16 cellular contexts compared by ENCODE assay signal in genomic region chr17:77901476-77901875, GRCh38. TPM values are rescaled to one million over a fixed set of nuclear protein-coding genes. Genes with fewer than 3 reads are reported as not detected.
DNase-seq lines count a peak whose midpoint lies in the region; ATAC-seq, FAIRE-seq and TF ChIP-seq lines count a peak whose summit lies in the region.
"Had no signal": no experiment of that assay in that cellular context is flagged by ENCODE, and none has a peak within 500 bp of the region (broad histone marks: within the 10 kb centered on the region; RNA-seq: fewer than 3 reads in every experiment).

No MANE protein-coding gene starts in this region.

- no peaks in the 10 kb centered on the region for H3K79me1 ChIP-seq in H1 (ENCODE audit: low read depth, low read length)

- H4K20me1 ChIP-seq in H1 (replicated peaks in 1 of 2; ENCODE audit: control insufficient read depth in 1 of 2, insufficient read depth in 2 of 2, low read length in 2 of 2) (no peaks in the 10 kb centered on the region), HepG2 (ENCODE audit: insufficient read depth, low read length) (no peaks in the 10 kb centered on the region)

- H3K27ac Mint-ChIP-seq in naive thymus-derived CD4-positive, alpha-beta T cell, result peak overlapping the region in 1 of 9 donors; percentile 49

- no peak overlapping the region for H2AFZ ChIP-seq in H1 (ENCODE audit: low read length)
- no peak overlapping the region for H2AFZ ChIP-seq in HepG2 (ENCODE audit: low read length)
- H2AFZ ChIP-seq: GM23248 had no signal

- H3K14ac ChIP-seq in H1 (ENCODE audit: insufficient read length), result no peak overlapping the region

- H3K56ac ChIP-seq in H1 (replicated peaks; ENCODE audit: insufficient read length, low read depth, low read length), result no peak overlapping the region

- H3K9ac ChIP-seq in H1 (replicated peaks in 1 of 4; ENCODE audit: extremely low read depth in 1 of 4, low read depth in 3 of 4, low read length in 3 of 4) (no peak overlapping the region), HepG2 (ENCODE audit: insufficient read depth, low read depth, low read length) (no peak overlapping the region)
- H3K9ac ChIP-seq: GM23248 had no signal

- H3K4ac ChIP-seq in H1 (replicated peaks; ENCODE audit: insufficient read length, low read depth, low read length), result no peak overlapping the region

- no peak overlapping the region for H3K18ac ChIP-seq in H1 (ENCODE audit: extremely low read depth, low read length)

- no peak overlapping the region for H2BK20ac ChIP-seq in H1 (ENCODE audit: low read length)

- no TSS peak for BruUV-seq in HepG2 (replicated peaks; lab: Mats Ljungman, UMichigan)

- no peak overlapping the region for H2AK5ac ChIP-seq in H1 (ENCODE audit: low read depth, low read length)

- no peaks in the 10 kb centered on the region for H3K79me2 ChIP-seq in H1 (ENCODE audit: control insufficient read depth in 1 of 2, insufficient read depth in 2 of 2, low read length in 2 of 2)
- no peaks in the 10 kb centered on the region for H3K79me2 ChIP-seq in HepG2 (ENCODE audit: insufficient read depth, low read length)

- in situ Hi-C loops in HepG2 (cut with HindIII; ENCODE audit: extremely low pct_ligation_motif_present, low pct_unique_long_range_greater_than_20kb), result no loop called here

- H3K23me2 ChIP-seq in H1 (ENCODE audit: low read depth, low read length), result no peaks in the 10 kb centered on the region

- H3K27ac ChIP-seq in H1 (ENCODE audit: low read depth, low read length) (no peak overlapping the region), sigmoid colon (no peak overlapping the region), HepG2 (ENCODE audit: extremely low read length, insufficient read depth, low read length) (no peak overlapping the region)
- H3K27ac ChIP-seq in naive thymus-derived CD4-positive, alpha-beta T cell (ENCODE audit: low read depth, low read length), result no peak overlapping the region
- H3K27ac ChIP-seq: GM23248 had no signal

- peaks cover 0 to 33% (median 0%) of the 10 kb centered on the region in 5 donors for H3K27me3 Mint-ChIP-seq in naive thymus-derived CD4-positive, alpha-beta T cell
- H3K27me3 Mint-ChIP-seq: CD4-positive, alpha-beta memory T cell had no signal

- peak overlapping the region; percentile 68; the same call in 1 of the 2 replicates for H2BK12ac ChIP-seq in H1 (ENCODE audit: low read depth, low read length)

- H3K4me3 ChIP-seq in H1 (ENCODE audit: extremely low read depth in 1 of 4, insufficient read depth in 2 of 4, low read depth in 3 of 4, low read length in 4 of 4) (no peak overlapping the region), sigmoid colon (no peak overlapping the region), HepG2 (replicated peaks in 1 of 3; ENCODE audit: insufficient read depth in 1 of 3, low read depth in 2 of 3, low read length in 3 of 3) (no peak overlapping the region)
- H3K4me3 ChIP-seq in naive thymus-derived CD4-positive, alpha-beta T cell (ENCODE audit: low read length), result no peak overlapping the region
- H3K4me3 ChIP-seq: GM23248 had no signal

- no peaks in the 10 kb centered on the region for H3K36me3 Mint-ChIP-seq in naive thymus-derived CD4-positive, alpha-beta T cell
- H3K36me3 Mint-ChIP-seq: CD4-positive, alpha-beta memory T cell had no signal

- no peak for ATAC-seq in HG03280 (IDR thresholded peaks at IDR 0.05; ENCODE audit: unreplicated experiment)
- ATAC-seq in naive thymus-derived CD4-positive, alpha-beta T cell, result no peak
- ATAC-seq in HepG2, result no peak

- TF ChIP-seq EP300 in H1 (IDR thresholded peaks at IDR 0.05; ENCODE audit: borderline replicate concordance in 1 of 2, low read depth in 2 of 2, low read length in 2 of 2) (no peak), sigmoid colon (IDR thresholded peaks at IDR 0.05) (no peak), HepG2 (IDR thresholded peaks at IDR 0.05; ENCODE audit: low read depth in 2 of 2, low read length in 2 of 2) (no peak), HepG2 (CRISPR knock-in tag; IDR thresholded peaks at IDR 0.05; ENCODE audit: borderline replicate concordance) (no peak)

- no peak for FAIRE-seq in H1 (lab: Jason Lieb, UNC)
- no peak for FAIRE-seq in HepG2 (lab: Jason Lieb, UNC)
- FAIRE-seq: A204.1, GM12891 had no signal

- H3K4me3 Mint-ChIP-seq in naive thymus-derived CD4-positive, alpha-beta T cell, result no peak overlapping the region
- H3K4me3 Mint-ChIP-seq: B cell had no signal

- H4K91ac ChIP-seq in H1 (replicated peaks; ENCODE audit: insufficient read length, low read length), result no peak overlapping the region

- H2BK120ac ChIP-seq in H1 (replicated peaks; ENCODE audit: low read depth, low read length), result no peak overlapping the region

- peaks cover 2 to 17% (median 12%) of the 10 kb centered on the region in 7 donors for H3K4me1 Mint-ChIP-seq in naive thymus-derived CD4-positive, alpha-beta T cell

- H3K4me1 ChIP-seq in H1 (replicated peaks in 1 of 4; ENCODE audit: control insufficient read depth in 3 of 4, insufficient read depth in 4 of 4, low read length in 3 of 4) (peaks cover 0 to 2% (median 0%) of the 10 kb centered on the region in 4 experiments; a peak in 1 of 7 replicates), sigmoid colon (no peaks in the 10 kb centered on the region), HepG2 (ENCODE audit: insufficient read depth, low read length) (no peaks in the 10 kb centered on the region)
- H3K4me1 ChIP-seq in naive thymus-derived CD4-positive, alpha-beta T cell (ENCODE audit: control insufficient read depth in 2 of 2, insufficient read depth in 2 of 2, low read length in 2 of 2), result no peaks in the 10 kb centered on the region

- no peak overlapping the region for H3K23ac ChIP-seq in H1 (ENCODE audit: insufficient read length)

- no peak for TF ChIP-seq POLR2A in H1 (IDR thresholded peaks at IDR 0.05; ENCODE audit: control extremely low read depth in 1 of 2, low read depth in 2 of 2, low read length in 2 of 2)
- TF ChIP-seq POLR2A in sigmoid colon (IDR thresholded peaks at IDR 0.05), result no peak
- no peak for TF ChIP-seq POLR2A in HepG2 (IDR thresholded peaks at IDR 0.05; ENCODE audit: insufficient read depth in 1 of 2, low read depth in 2 of 2, low read length in 2 of 2)

- peak overlapping the region; percentile 61; the same call in 1 of the 2 replicates for H2BK15ac ChIP-seq in H1 (ENCODE audit: low read length)

- no peaks in the 10 kb centered on the region for H3K27me3 ChIP-seq in H1 (replicated peaks in 1 of 4; ENCODE audit: control insufficient read depth in 3 of 4, extremely low read depth in 1 of 4, insufficient read depth in 3 of 4, low read length in 3 of 4)
- no peaks in the 10 kb centered on the region for H3K27me3 ChIP-seq in sigmoid colon
- H3K27me3 ChIP-seq in naive thymus-derived CD4-positive, alpha-beta T cell (ENCODE audit: control insufficient read depth in 2 of 2, insufficient read depth in 2 of 2, low read length in 2 of 2), result no peaks in the 10 kb centered on the region
- H3K27me3 ChIP-seq in HepG2 (ENCODE audit: control insufficient read depth in 1 of 2, insufficient read depth in 2 of 2, low read length in 2 of 2), result peaks cover 7 to 77% of the 10 kb centered on the region in 2 experiments

- no peaks in the 10 kb centered on the region for H3K9me3 Mint-ChIP-seq in naive thymus-derived CD4-positive, alpha-beta T cell
- H3K9me3 Mint-ChIP-seq: CD4-positive, alpha-beta memory T cell had no signal

- DNase-seq in CD1c-positive myeloid dendritic cell (ENCODE audit: extremely low spot score) (peak; percentile 34), DMS 273 treated with DMSO at 0.1 percent for 48 hours (lab: John Stamatoyannopoulos, UW) (peak; percentile 5), H1 (ENCODE audit: low read depth in 1 of 2, low spot score in 2 of 2) (no peak), sigmoid colon (peak; percentile 47), iPS-NIHi11 (ENCODE audit: low spot score) (no peak), HepG2 (ENCODE audit: low spot score) (no peak)
- DNase-seq in naive thymus-derived CD4-positive, alpha-beta T cell, result no peak
- DNase-seq: C1 segment of cervical spinal cord; CD4-positive, alpha-beta memory T cell; DMS53; GM23248; H7 had no signal

- no peak overlapping the region for H3K4me2 ChIP-seq in H1 (ENCODE audit: insufficient read depth in 1 of 2, low read depth in 2 of 2, low read length in 2 of 2)
- H3K4me2 ChIP-seq in HepG2 (ENCODE audit: low read depth, low read length), result no peak overlapping the region

- no peak overlapping the region for H4K8ac ChIP-seq in H1 (ENCODE audit: extremely low read depth, insufficient read depth, low read length)

- no peak for TF ChIP-seq CTCF in H1 (IDR thresholded peaks at IDR 0.05; ENCODE audit: control extremely low read depth in 1 of 3, insufficient read depth in 1 of 3, low read depth in 1 of 3, low read length in 3 of 3)
- TF ChIP-seq CTCF in sigmoid colon (IDR thresholded peaks at IDR 0.05), result no peak
- TF ChIP-seq CTCF in HepG2 (CRISPR knock-in tag; IDR thresholded peaks at IDR 0.05), result no peak

- no peak overlapping the region for H4K5ac ChIP-seq in H1 (ENCODE audit: insufficient read length, low read depth, low read length)

- CTCF ChIA-PET in H1 (lab: Charles Lee; ENCODE audit: partially characterized antibody), result interaction anchor here (0.6 to 3.0 kb wide), 3 partner anchors 9 to 97 kb away, joined by 3 to 13 read pairs (median 3); no protein-coding TSS in a partner anchor
- CTCF ChIA-PET in naive thymus-derived CD4-positive, alpha-beta T cell (lab: Charles Lee), result interaction anchor here (0.6 to 1.1 kb wide), 2 partner anchors 359 to 738 kb away, joined by 3 read pairs; no protein-coding TSS in a partner anchor
- CTCF ChIA-PET in HepG2 (lab: Yijun Ruan, JAX; ENCODE audit: low intra/inter-chr PET ratio, low total read pairs), result no interaction called here

- POLR2A ChIA-PET in H1 (lab: Charles Lee; ENCODE audit: partially characterized antibody), result no interaction called here
- POLR2A ChIA-PET in naive thymus-derived CD4-positive, alpha-beta T cell (lab: Charles Lee), result interaction anchor here (1.2 kb wide), 1 partner anchor 10 kb away, joined by 4 read pairs; no protein-coding TSS in a partner anchor
- POLR2A ChIA-PET in HepG2 (lab: Yijun Ruan, JAX), result no interaction called here

- 76% methylated on average over 2 of the region's 2 CpGs; no CpG with 5 or more reads in 1 of the 2 experiments for WGBS in H1 (ENCODE audit: extremely low coverage in 1 of 2, insufficient coverage in 1 of 2, insufficient read length in 1 of 2, insufficient replicate concordance in 2 of 2, low coverage in 1 of 2, low lambda C conversion rate in 2 of 2, missing lambda C conversion rate in 1 of 2), 2 experiments
- WGBS in sigmoid colon, 2 donors, result 84 to 89% methylated on average over 2 of the region's 2 CpGs
- WGBS in HepG2 (ENCODE audit: low lambda C conversion rate), result 6% methylated on average over 2 of the region's 2 CpGs

- H3K36me3 ChIP-seq in H1 (ENCODE audit: control insufficient read depth in 2 of 4, insufficient read depth in 4 of 4, low read length in 3 of 4) (no peaks in the 10 kb centered on the region), sigmoid colon (no peaks in the 10 kb centered on the region), HepG2 (replicated peaks in 1 of 2; ENCODE audit: control insufficient read depth in 1 of 2, insufficient read depth in 2 of 2, low read length in 2 of 2) (no peaks in the 10 kb centered on the region)
- no peaks in the 10 kb centered on the region for H3K36me3 ChIP-seq in naive thymus-derived CD4-positive, alpha-beta T cell (ENCODE audit: control insufficient read depth in 2 of 3, insufficient read depth in 3 of 3, low read length in 3 of 3)

- no peak for TF ChIP-seq RAD21 in H1 (IDR thresholded peaks at IDR 0.05 in 1 of 2, conservative IDR thresholded peaks at IDR 0.05 in 1 of 2; ENCODE audit: low read depth in 2 of 2, low read length in 2 of 2)
- no peak for TF ChIP-seq RAD21 in HepG2 (CRISPR knock-in tag; IDR thresholded peaks at IDR 0.05)

- intact Hi-C loops in sigmoid colon (cut with DNase I), result no loop called here
- intact Hi-C loops in naive thymus-derived CD4-positive, alpha-beta T cell (cut with micrococcal nuclease), result no loop called here
- intact Hi-C loops in HepG2 (cut with micrococcal nuclease; ENCODE audit: unreplicated experiment), result no loop called here

- H2BK5ac ChIP-seq in H1 (ENCODE audit: low read depth, low read length), result no peak overlapping the region

- H3K9me3 ChIP-seq in H1 (ENCODE audit: insufficient read depth in 2 of 2, low read depth in 1 of 2, low read length in 1 of 2) (no peaks in the 10 kb centered on the region), sigmoid colon (no peaks in the 10 kb centered on the region), HepG2 (ENCODE audit: low read length) (no peaks in the 10 kb centered on the region)
- no peaks in the 10 kb centered on the region for H3K9me3 ChIP-seq in naive thymus-derived CD4-positive, alpha-beta T cell (ENCODE audit: control insufficient read depth in 2 of 3, low read length in 3 of 3)

RNA-seq across cellular contexts. Expression of gene TNRC6C, which starts 57.0 kb away (rescaled TPM):
- total RNA-seq in H1 (2021; fragmentation: NEBNext Ultra II Directional; extraction: Animal tissue kit (Norgen Biotek cat#: 25700)), result 28.9 and 30.5 TPM in 2 replicates
- polyA plus RNA-seq in H1 (2011; rRNA removed) (2.8 and 3.9 TPM in 2 replicates), sigmoid colon (1 to 10 TPM in 2 of 3 donors, under 1 TPM in 1; 0.92 to 6.3 (median 3.0) TPM), HepG2 (2011; rRNA removed) (0.61 and 0.66 TPM in 2 replicates)
- polyA plus RNA-seq in H1 (2011; cell fraction: cytosol; rRNA removed), result 3.3 TPM
- 14.5 TPM for polyA plus RNA-seq in H1 (2011; cell fraction: nucleus; rRNA removed)
- 10.1 to 14.3 TPM (median 11.3 TPM) in 4 replicates for polyA plus RNA-seq in H1 (2012, experiment 1 of 2)
- 2.1 TPM for polyA plus RNA-seq in H1 (2012, experiment 2 of 2)
- 10.5 TPM for polyA plus RNA-seq in H1 (2013, experiment 1 of 2)
- polyA plus RNA-seq in H1 (2013, experiment 2 of 2), result 8.7 TPM
- 16.1 and 18.7 TPM in 2 replicates for polyA minus RNA-seq in H1 (2011; rRNA and poly(A)+ RNA removed)
- 11.5 TPM for polyA minus RNA-seq in H1 (2011; cell fraction: cytosol; rRNA and poly(A)+ RNA removed)
- 19.7 TPM for polyA minus RNA-seq in H1 (2011; cell fraction: nucleus; rRNA and poly(A)+ RNA removed)
- total RNA-seq in sigmoid colon (10 to 100 TPM in 3 of 4 donors, 1 to 10 TPM in 1; 5.8 to 22.1 (median 18.2) TPM), HepG2 (2016; rRNA removed; fragmentation: Illumina TruSeq; extraction: Trizol) (4.7 and 4.9 TPM in 2 replicates)
- total RNA-seq in naive thymus-derived CD4-positive, alpha-beta T cell, result 100 to 1,000 TPM in 3 of 5 experiments, 10 to 100 TPM in 2; 28.6 to 133 (median 104) TPM
- 1 to 10 TPM; 7.4 to 8.2 TPM for polyA plus RNA-seq in naive thymus-derived CD4-positive, alpha-beta T cell
- total RNA-seq in HepG2 (2016; cell fraction: cytosol; rRNA removed; fragmentation: Illumina TruSeq; extraction: Trizol; ENCODE audit: low read depth), result 11.1 and 13.2 TPM in 2 replicates
- total RNA-seq in HepG2 (2016; cell fraction: insoluble cytoplasmic fraction; rRNA removed; fragmentation: Illumina TruSeq; extraction: Trizol), result 3.2 TPM in 2 replicates
- 2.2 and 2.9 TPM in 2 replicates for total RNA-seq in HepG2 (2016; cell fraction: membrane; rRNA removed; fragmentation: Illumina TruSeq; extraction: Trizol)
- 7.0 and 9.7 TPM in 2 replicates for total RNA-seq in HepG2 (2016; cell fraction: nucleus; rRNA removed; fragmentation: Illumina TruSeq; extraction: Trizol)
- polyA plus RNA-seq in HepG2 (2011; cell fraction: cytosol; rRNA removed), result 0.35 and 0.46 TPM in 2 replicates
- polyA plus RNA-seq in HepG2 (2011; cell fraction: nucleus; rRNA removed), result 3.4 and 4.2 TPM in 2 replicates
- 3.6 and 4.0 TPM in 2 replicates for polyA plus RNA-seq in HepG2 (2012)
- polyA plus RNA-seq in HepG2 (2016; cell fraction: cytosol; fragmentation: Illumina TruSeq; extraction: Trizol; ENCODE audit: low read depth), result 0.14 and 0.17 TPM in 2 replicates
- 2.5 and 3.2 TPM in 2 replicates for polyA plus RNA-seq in HepG2 (2016; cell fraction: insoluble cytoplasmic fraction; fragmentation: Illumina TruSeq; extraction: Trizol; ENCODE audit: low read depth)
- 0.18 and 0.30 TPM in 2 replicates for polyA plus RNA-seq in HepG2 (2016; cell fraction: membrane; fragmentation: Illumina TruSeq; extraction: Trizol; ENCODE audit: low read depth)
- 10.3 and 10.4 TPM in 2 replicates for polyA plus RNA-seq in HepG2 (2016; cell fraction: nucleus; fragmentation: Illumina TruSeq; extraction: Trizol; ENCODE audit: insufficient read depth, low read depth)
- polyA minus RNA-seq in HepG2 (2011; rRNA and poly(A)+ RNA removed; ENCODE audit: low replicate concordance), result 4.5 and 10.3 TPM in 2 replicates
- 2.3 and 2.8 TPM in 2 replicates for polyA minus RNA-seq in HepG2 (2011; cell fraction: cytosol; rRNA and poly(A)+ RNA removed)
- 6.7 and 7.3 TPM in 2 replicates for polyA minus RNA-seq in HepG2 (2011; cell fraction: nucleus; rRNA and poly(A)+ RNA removed)

Comparison
In these comparisons a context has a peak if more than half of its experiments do, and no peak if none do; other contexts are left out.
1. DNase-seq: peak in CD1c-positive myeloid dendritic cell (single experiment), DMS 273 treated with DMSO at 0.1 percent for 48 hours (single experiment) and sigmoid colon (single experiment); none in H1 (0 of 2), naive thymus-derived CD4-positive, alpha-beta T cell (0 of 9), iPS-NIHi11 (single experiment) and HepG2 (single experiment).